In genomic region chr10:102670065-102670400, GRCh38 we compare ENCODE assay signal across 1 cellular context.
TF ChIP-seq lines count a peak whose summit lies in the region.

No MANE protein-coding gene starts in this region.

TF ChIP-seq in HepG2, 621 proteins besides CTCF, POLR2A, EP300 and RAD21:
- 0 out of 2 replicates have a peak, but pooled peaks have one; percentile 2 for TF ChIP-seq THAP9 (CRISPR knock-in tag; IDR thresholded peaks at IDR 0.05; ENCODE audit: borderline replicate concordance)
- no peak for TF ChIP-seq CHD2 (IDR thresholded peaks at IDR 0.05; ENCODE audit: low read depth, low read length)
- 0 out of 2 replicates have a peak, but pooled peaks have one; percentile 5 for TF ChIP-seq MED1 (CRISPR knock-in tag; IDR thresholded peaks at IDR 0.05)
- TF ChIP-seq ARID2 (CRISPR knock-in tag; IDR thresholded peaks at IDR 0.05; ENCODE audit: borderline replicate concordance) = 0 out of 2 replicates have a peak, but pooled peaks have one; percentile 23
TF ChIP-seq in HepG2: peak in this region for 3.
